ENCODE assay signal across 1 cellular context in the genomic region with DNA sequence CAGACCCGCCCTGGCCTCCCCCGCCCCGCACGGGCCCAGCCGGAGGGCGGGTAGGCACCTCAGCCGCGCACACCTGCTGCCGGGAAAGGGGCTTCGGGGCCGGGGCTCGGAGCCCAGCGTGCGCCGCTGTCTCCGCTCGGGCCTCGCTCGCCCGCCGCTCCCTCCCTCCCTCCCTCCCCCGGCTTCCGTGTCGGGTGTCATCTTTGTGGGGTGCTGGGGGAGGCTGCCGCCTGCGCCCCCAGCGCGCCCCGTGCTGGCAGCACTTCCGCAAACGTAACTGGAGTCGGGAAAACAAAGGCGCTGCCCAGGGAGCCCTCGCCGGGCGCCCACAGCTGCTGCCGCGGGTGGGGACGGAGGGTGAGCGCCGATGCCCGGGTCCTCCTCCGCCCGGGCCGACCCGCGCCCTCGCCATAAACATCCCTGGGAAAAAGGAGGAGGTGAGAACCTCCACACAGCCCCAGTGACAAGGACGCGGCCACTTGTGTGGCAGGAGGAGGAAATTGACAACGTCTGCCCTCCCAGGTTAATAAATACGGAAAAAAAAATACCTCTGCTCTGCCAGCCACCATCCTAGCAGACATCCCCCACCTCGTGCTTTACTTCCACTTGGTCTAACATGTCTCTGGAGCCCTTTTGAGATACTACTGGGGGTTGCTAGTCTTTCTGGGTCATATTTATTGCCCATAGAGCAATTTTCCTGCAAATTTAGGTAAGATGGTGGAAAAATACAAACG.
TF ChIP-seq lines count a peak whose summit lies in the region.

No MANE protein-coding gene starts in this region.

TF ChIP-seq in HCT116, 20 proteins besides CTCF, POLR2A, EP300 and RAD21 (continued from another document):
- no peak for TF ChIP-seq ZNF274 (IDR thresholded peaks at IDR 0.05; ENCODE audit: low read depth, low read length)
- peak; percentile 75 for TF ChIP-seq ELF1 (IDR thresholded peaks at IDR 0.05; ENCODE audit: borderline replicate concordance, low read depth)
- peak; percentile 63 for TF ChIP-seq TCF7L2 (IDR thresholded peaks at IDR 0.05; ENCODE audit: borderline replicate concordance, extremely low read depth, insufficient read depth, insufficient read length)
- no peak for TF ChIP-seq SP1 (IDR thresholded peaks at IDR 0.05; ENCODE audit: low read depth)
- peak; percentile 35; the same call in 1 of the 2 replicates for TF ChIP-seq POLR2AphosphoS5 (IDR thresholded peaks at IDR 0.05; ENCODE audit: low read depth, low read length)
- TF ChIP-seq ATF3 (IDR thresholded peaks at IDR 0.05): no peak
